8 cellular contexts compared by ENCODE assay signal in genomic region chr20:53870426-53871199, GRCh38.
A peak's percentile ranks its signal among the peaks of the same experiment; 100 is the strongest.
DNase-seq lines count a peak whose midpoint lies in the region; ATAC-seq lines count a peak whose summit lies in the region.

No MANE protein-coding gene starts in this region.

- no peak for ATAC-seq in activated CD8-positive, alpha-beta T cell treated with anti-CD3 and anti-CD28 coated beads, Interleukin-2, amount 10 ng/mL, durations not matched to agents 7 days and 5 days

- H3K27me3 Mint-ChIP-seq in activated CD8-positive, alpha-beta T cell treated with anti-CD3 and anti-CD28 coated beads, Interleukin-2, amount 10 ng/mL, durations not matched to agents 7 days and 5 days (ENCODE audit: low read depth), result no peaks in the 10 kb centered on the region

- H3K27me3 ChIP-seq in BLaER1 (no peaks in the 10 kb centered on the region), GM23248 (replicated peaks; ENCODE audit: insufficient read depth) (no peaks in the 10 kb centered on the region), muscle layer of duodenum (ENCODE audit: low read depth, low read length) (no peaks in the 10 kb centered on the region)

- WGBS in GM23248 (ENCODE audit: low coverage in 1 of 2, low lambda C conversion rate in 2 of 2, missing lambda C conversion rate in 2 of 2), 2 experiments, result 75% methylated on average over 6 of the region's 6 CpGs

- no peak overlapping the region for H3K4me3 ChIP-seq in BLaER1
- no peak overlapping the region for H3K4me3 ChIP-seq in GM23248
- H3K4me3 ChIP-seq in muscle layer of duodenum (ENCODE audit: low read depth in 1 of 2, low read length in 2 of 2), result no peak overlapping the region

- CTCF ChIA-PET in activated CD8-positive, alpha-beta T cell treated with anti-CD3 and anti-CD28 coated beads, Interleukin-2, amount 10 ng/mL, durations not matched to agents 7 days and 5 days (lab: Charles Lee), result interaction anchor here (0.6 to 5.3 kb wide), 25 partner anchors 9 to 291 kb away, joined by 3 to 75 read pairs (median 4); no protein-coding TSS in a partner anchor

- POLR2A ChIA-PET in activated CD8-positive, alpha-beta T cell treated with anti-CD3 and anti-CD28 coated beads, Interleukin-2, amount 10 ng/mL, durations not matched to agents 7 days and 5 days (lab: Charles Lee), result interaction anchor here (1.0 to 1.8 kb wide), 2 partner anchors 14 to 119 kb away, joined by 6 to 7 read pairs; no protein-coding TSS in a partner anchor

- peak overlapping the region; percentile 65 for H3K27ac Mint-ChIP-seq in activated CD8-positive, alpha-beta T cell treated with anti-CD3 and anti-CD28 coated beads, Interleukin-2, amount 10 ng/mL, durations not matched to agents 7 days and 5 days

- H3K9me3 Mint-ChIP-seq in activated CD8-positive, alpha-beta T cell treated with anti-CD3 and anti-CD28 coated beads, Interleukin-2, amount 10 ng/mL, durations not matched to agents 7 days and 5 days (ENCODE audit: insufficient read depth), result no peaks in the 10 kb centered on the region

- H3K4me2 ChIP-seq in BLaER1, result peak overlapping the region; percentile 86
- H3K4me2 ChIP-seq in GM23248 (ENCODE audit: unreplicated experiment), result no peak overlapping the region

- H2AFZ ChIP-seq in GM23248, result peak overlapping the region; percentile 82; the same call in 1 of the 2 replicates

- H3K79me2 ChIP-seq in GM23248 (ENCODE audit: insufficient read depth), result no peaks in the 10 kb centered on the region

- DNase-seq in GM23248 (peak; percentile 29), inferior parietal cortex (ENCODE audit: extremely low spot score) (no peak), NCI-H187 treated with DMSO at 0.1 percent for 48 hours (lab: John Stamatoyannopoulos, UW) (no peak), MV-4-11 (lab: John Stamatoyannopoulos, UW) (no peak)
- no peak for DNase-seq in activated CD8-positive, alpha-beta T cell treated with anti-CD3 and anti-CD28 coated beads, Interleukin-2, amount 10 ng/mL, durations not matched to agents 7 days and 5 days
- no peak for DNase-seq in effector CD4-positive, alpha-beta T cell

- no peaks in the 10 kb centered on the region for H3K36me3 Mint-ChIP-seq in activated CD8-positive, alpha-beta T cell treated with anti-CD3 and anti-CD28 coated beads, Interleukin-2, amount 10 ng/mL, durations not matched to agents 7 days and 5 days (ENCODE audit: low read depth)

- peaks cover 83% of the 10 kb centered on the region for H3K4me1 Mint-ChIP-seq in activated CD8-positive, alpha-beta T cell treated with anti-CD3 and anti-CD28 coated beads, Interleukin-2, amount 10 ng/mL, durations not matched to agents 7 days and 5 days (ENCODE audit: low read depth)

- peak overlapping the region; percentile 71; the same call in 1 of the 2 replicates for H3K9ac ChIP-seq in BLaER1
- H3K9ac ChIP-seq in GM23248, result no peak overlapping the region

- peaks cover 26% of the 10 kb centered on the region for H3F3A ChIP-seq in GM23248 (ENCODE audit: insufficient read depth)

- no peaks in the 10 kb centered on the region for H4K20me1 ChIP-seq in BLaER1
- no peaks in the 10 kb centered on the region for H4K20me1 ChIP-seq in GM23248 (ENCODE audit: insufficient read depth)

- H3K36me3 ChIP-seq in BLaER1, result no peaks in the 10 kb centered on the region
- H3K36me3 ChIP-seq in GM23248 (ENCODE audit: low read depth), result no peaks in the 10 kb centered on the region
- H3K36me3 ChIP-seq in muscle layer of duodenum (ENCODE audit: control insufficient read depth in 1 of 2, insufficient read depth in 2 of 2, low read length in 2 of 2), result peaks cover 0 to 5% of the 10 kb centered on the region in 2 donors

- H3K9me2 ChIP-seq in GM23248 (ENCODE audit: insufficient read depth), result no peaks in the 10 kb centered on the region

- in situ Hi-C loops in GM23248 (cut with MboI), result no loop called here

- no peak overlapping the region for H3K4me3 Mint-ChIP-seq in activated CD8-positive, alpha-beta T cell treated with anti-CD3 and anti-CD28 coated beads, Interleukin-2, amount 10 ng/mL, durations not matched to agents 7 days and 5 days

- H3K9me3 ChIP-seq in BLaER1 (no peaks in the 10 kb centered on the region), GM23248 (ENCODE audit: low read depth) (no peaks in the 10 kb centered on the region), muscle layer of duodenum (ENCODE audit: control insufficient read depth in 1 of 2, low read length in 2 of 2) (no peaks in the 10 kb centered on the region)

- H3K27ac ChIP-seq in BLaER1 (peak overlapping the region; percentile 87), GM23248 (no peak overlapping the region), muscle layer of duodenum (ENCODE audit: low read length) (peak overlapping the region; percentile 63)

- H3K4me1 ChIP-seq in BLaER1 (peaks cover 74% of the 10 kb centered on the region), GM23248 (ENCODE audit: insufficient read depth) (peaks cover 42% of the 10 kb centered on the region), muscle layer of duodenum (ENCODE audit: control insufficient read depth in 1 of 2, insufficient read depth in 2 of 2, low read length in 2 of 2) (peaks cover 10 to 19% of the 10 kb centered on the region in 2 donors)
